In genomic region chr14:24114536-24115450, GRCh38 we compare ENCODE assay signal across 8 cellular contexts. TPM values are rescaled to one million over a fixed set of nuclear protein-coding genes. Genes with fewer than 3 reads are reported as not detected.
DNase-seq lines count a peak whose midpoint lies in the region; ATAC-seq and TF ChIP-seq lines count a peak whose summit lies in the region.

Gene DCAF11, plus strand, starts transcription at chr14:24114777. Its CDS starts 818 bp downstream, at chr14:24115595.
Gene NRL, minus strand, starts transcription at chr14:24114949. Its CDS starts 32,101 bp downstream, at chr14:24082848.

- peaks cover 9% of the 10 kb centered on the region for H3K4me1 ChIP-seq in hepatocyte (ENCODE audit: insufficient read depth)
- H3K4me1 ChIP-seq in rectal smooth muscle tissue (ENCODE audit: control insufficient read depth, insufficient read depth, low read length) = peaks cover 14% of the 10 kb centered on the region
- no peaks in the 10 kb centered on the region for H3K4me1 ChIP-seq in aorta (ENCODE audit: control insufficient read depth in 1 of 2, insufficient read depth in 2 of 2, low read length in 2 of 2)

- H3K4me3 ChIP-seq in hepatocyte = peak within 1 kb of the TSS; percentile 44
- H3K4me3 ChIP-seq in rectal smooth muscle tissue (ENCODE audit: low read length) = peak within 1 kb of the TSS; percentile 95
- peak within 1 kb of the TSS; percentile 43 to 71 for H3K4me3 ChIP-seq in aorta (ENCODE audit: low read length in 2 of 2)

- peaks cover 20% of the 10 kb centered on the region for H3K79me2 ChIP-seq in hepatocyte

- H4K20me1 ChIP-seq in hepatocyte (ENCODE audit: insufficient read depth, poor library complexity, severe bottlenecking) = no peaks in the 10 kb centered on the region

- H3K27me3 ChIP-seq in hepatocyte = no peaks in the 10 kb centered on the region
- H3K27me3 ChIP-seq in rectal smooth muscle tissue (ENCODE audit: control insufficient read depth, insufficient read depth, low read length) = no peaks in the 10 kb centered on the region
- no peaks in the 10 kb centered on the region for H3K27me3 ChIP-seq in aorta (ENCODE audit: control insufficient read depth in 1 of 2, insufficient read depth in 2 of 2, low read length in 1 of 2)

- H3K9me3 ChIP-seq in hepatocyte (ENCODE audit: low read depth) (no peaks in the 10 kb centered on the region), aorta (ENCODE audit: control insufficient read depth, low read length) (no peaks in the 10 kb centered on the region)

- H3K27ac ChIP-seq in hepatocyte (peak within 1 kb of the TSS; percentile 98), rectal smooth muscle tissue (ENCODE audit: low read depth, low read length) (peak within 1 kb of the TSS; percentile 96), aorta (ENCODE audit: low read depth in 1 of 2, low read length in 2 of 2) (peak within 1 kb of the TSS; percentile 98 to 100)

- intact Hi-C loops in aorta (cut with DNase I) = loop anchor here (2.0 to 10.0 kb wide), 4 partner anchors 26 to 320 kb away; partner anchors contain the start of genes EMC9 (in 1 of the 2), IRF9 (in 1 of the 2), PSME2 (in 1 of the 2) and RNF31 (in 1 of the 2)

- peak; percentile 86 for ATAC-seq in GM18511 (IDR thresholded peaks at IDR 0.05; ENCODE audit: unreplicated experiment)
- ATAC-seq in HG03025 (IDR thresholded peaks at IDR 0.05; ENCODE audit: low FRiP score, unreplicated experiment) = peak; percentile 76
- ATAC-seq in aorta (ENCODE audit: low FRiP score) = peak; percentile 98

- H3K36me3 ChIP-seq in hepatocyte (replicated peaks; ENCODE audit: insufficient read depth, low read depth) (no peaks in the 10 kb centered on the region), rectal smooth muscle tissue (ENCODE audit: control insufficient read depth, insufficient read depth, low read length) (peaks cover 20% of the 10 kb centered on the region), aorta (ENCODE audit: control insufficient read depth in 1 of 2, insufficient read depth in 2 of 2, low read length in 1 of 2) (peaks cover 0 to 3% of the 10 kb centered on the region in 2 donors)

- no peaks in the 10 kb centered on the region for H3K9me2 ChIP-seq in hepatocyte (replicated peaks; ENCODE audit: insufficient read depth)

- H3K9ac ChIP-seq in rectal smooth muscle tissue (ENCODE audit: low read length) = peak within 1 kb of the TSS; percentile 77

- WGBS in hepatocyte (ENCODE audit: low lambda C conversion rate, missing lambda C conversion rate) = under 1% methylated on average over 63 of the region's 65 CpGs
- WGBS in aorta, 2 donors = 0% methylated on average over 61 to 65 of the region's 65 CpGs

- peak within 1 kb of the TSS; percentile 63 for H2AFZ ChIP-seq in hepatocyte

- peak within 1 kb of the TSS; percentile 79 for H3K4me2 ChIP-seq in hepatocyte

- peak; percentile 97 for DNase-seq in NCI-H2029 treated with DMSO at 0.1 percent for 48 hours (lab: John Stamatoyannopoulos, UW)
- peak; percentile 99 for DNase-seq in T1000 (lab: John Stamatoyannopoulos, UW)
- peak; percentile 100 for DNase-seq in astrocyte of the hippocampus (ENCODE audit: low read depth, low spot score)
- DNase-seq in hepatocyte (ENCODE audit: low spot score) = peak; percentile 99
- peak; percentile 99 for DNase-seq in aorta

- no peak for TF ChIP-seq CTCF in hepatocyte (IDR thresholded peaks at IDR 0.05; ENCODE audit: poor library complexity)

RNA-seq across cellular contexts. Expression of gene DCAF11, which starts in this region (rescaled TPM):
- total RNA-seq in hepatocyte = 78.9 and 85.4 TPM in 2 replicates
- 50.3 and 55.6 TPM in 2 replicates for polyA plus RNA-seq in hepatocyte
- 10 to 100 TPM; 35.5 to 39.6 TPM for total RNA-seq in aorta
- 10 to 100 TPM; 37.3 to 41.8 TPM for polyA plus RNA-seq in aorta

RNA-seq across cellular contexts. Expression of gene NRL, which starts in this region (rescaled TPM):
- total RNA-seq in hepatocyte (1.2 and 4.8 TPM in 2 replicates), aorta (1 to 10 TPM; 1.1 to 1.4 TPM)
- polyA plus RNA-seq in hepatocyte (2.4 and 3.3 TPM in 2 replicates), aorta (1 to 10 TPM in 1 of 2 donors, under 1 TPM in 1; 0.63 to 1.3 TPM)

Comparison
In these comparisons a context has a peak if more than half of its experiments do, and no peak if none do; other contexts are left out.
1. Peak in every context shown above with its lines: DNase-seq, ATAC-seq, H3K4me3 ChIP-seq and H3K27ac ChIP-seq.
2. H3K4me3 ChIP-seq: peak in every context shown above with its lines; median percentile 95 in rectal smooth muscle tissue; 57 in aorta; 44 in hepatocyte.